Comparison of ENCODE assay signal across 26 cellular contexts in the genomic region with DNA sequence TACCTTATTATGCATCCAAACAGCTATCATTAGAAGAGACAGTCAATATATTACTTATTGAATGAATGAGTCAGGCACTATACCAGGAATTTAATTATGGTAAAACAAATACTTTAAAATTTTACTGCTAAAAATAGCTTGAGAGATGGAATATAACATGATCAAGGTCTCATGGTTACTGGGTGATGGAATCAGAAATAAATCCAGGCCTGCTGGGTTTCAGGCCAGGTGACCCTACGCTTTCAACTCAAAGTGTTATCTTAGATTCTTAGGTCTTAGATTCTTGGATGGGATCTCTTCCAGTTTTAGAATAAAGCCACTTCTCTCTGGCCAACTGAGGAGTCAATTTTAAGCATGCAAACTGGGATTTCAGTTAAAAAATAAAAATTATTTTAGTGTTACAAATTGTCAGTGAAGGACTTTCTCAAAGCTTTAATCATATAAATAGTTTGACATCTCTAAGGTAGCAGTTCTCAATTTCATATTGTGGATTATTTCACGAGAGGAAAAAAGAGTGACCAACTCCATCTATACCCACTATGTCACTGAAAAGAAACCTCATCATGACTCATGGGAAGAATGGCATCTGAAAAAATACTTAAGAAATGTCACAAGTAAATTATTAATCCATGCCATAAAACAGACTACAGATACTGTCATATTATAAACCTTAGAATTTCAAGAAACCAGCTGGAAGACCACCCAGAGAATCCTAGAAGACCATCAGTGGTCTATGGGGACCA.
DNase-seq lines count a peak whose midpoint lies in the region; FAIRE-seq and TF ChIP-seq lines count a peak whose summit lies in the region.
"Had no signal": no experiment of that assay in that cellular context is flagged by ENCODE, and none has a peak within 500 bp of the region (broad histone marks: within the 10 kb centered on the region; RNA-seq: fewer than 3 reads in every experiment).

No MANE protein-coding gene starts in this region.

- TF ChIP-seq POLR2A in thyroid gland (IDR thresholded peaks at IDR 0.05), result no peak

- H3K27ac ChIP-seq in astrocyte (ENCODE audit: low read depth, low read length) (no peak overlapping the region), thyroid gland (no peak overlapping the region)
- H3K27ac ChIP-seq: epithelial cell of prostate, heart left ventricle, SK-N-MC, upper lobe of left lung, VCaP had no signal

- no peaks in the 10 kb centered on the region; the same call in 1 of the 2 replicates for H3K27me3 Mint-ChIP-seq in HFFc6 (ENCODE audit: insufficient read depth)
- no peaks in the 10 kb centered on the region for H3K27me3 Mint-ChIP-seq in astrocyte (ENCODE audit: low read depth, unreplicated experiment)
- H3K27me3 Mint-ChIP-seq in osteocyte (ENCODE audit: unreplicated experiment), result no peaks in the 10 kb centered on the region
- H3K27me3 Mint-ChIP-seq: activated CD8-positive, alpha-beta memory T cell treated with anti-CD3 and anti-CD28 coated beads, Interleukin-2, amount 10 ng/mL, durations not matched to agents 7 days and 5 days; activated naive CD8-positive, alpha-beta T cell had no signal

- no peak for FAIRE-seq in astrocyte (lab: Jason Lieb, UNC)
- FAIRE-seq: GM19239, small intestine had no signal

- DNase-seq in DMS53 treated with DMSO at 0.1 percent for 48 hours (lab: John Stamatoyannopoulos, UW; ENCODE audit: unreplicated experiment), result peak; percentile 1
- DNase-seq in DMS53 (lab: John Stamatoyannopoulos, UW), result no peak
- no peak for DNase-seq in HFFc6
- DNase-seq in astrocyte (ENCODE audit: low read depth), result peak; percentile 8
- DNase-seq in osteocyte (ENCODE audit: extremely low spot score, unreplicated experiment), result no peak
- no peak for DNase-seq in G401 (ENCODE audit: low spot score)
- DNase-seq in activated T-cell treated with anti-CD3 and anti-CD28 coated beads, Interleukin-2, amount 50 U/mL, for 48 hours, result no peak
- DNase-seq in thyroid gland, result no peak
- DNase-seq: 8988T; activated CD4-positive, alpha-beta T cell treated with anti-CD3 and anti-CD28 coated beads for 48 hours; activated CD8-positive, alpha-beta memory T cell treated with anti-CD3 and anti-CD28 coated beads, Interleukin-2, amount 10 ng/mL, durations not matched to agents 7 days and 5 days; DND-41; heart left ventricle; left colon; NCI-H1694 treated with DMSO at 0.1 percent for 48 hours; NCI-H2171 treated with DMSO at 0.1 percent for 48 hours; NCI-H524 treated with DMSO at 0.1 percent for 48 hours; stimulated activated CD4-positive, alpha-beta T cell treated with anti-CD3 and anti-CD28 coated beads, Interleukin-1b, Interleukin-23, amount 100 ng/mL, for 48 hours; upper lobe of left lung had no signal

- no peak overlapping the region for H2AFZ ChIP-seq in astrocyte (ENCODE audit: low read depth, low read length)

- H3K36me3 Mint-ChIP-seq in HFFc6 (ENCODE audit: low read depth) (no peaks in the 10 kb centered on the region), astrocyte (ENCODE audit: low read depth, unreplicated experiment) (no peaks in the 10 kb centered on the region), osteocyte (ENCODE audit: unreplicated experiment) (peaks cover 1% of the 10 kb centered on the region)

- H3K9me3 ChIP-seq in astrocyte (ENCODE audit: insufficient read depth, low read depth, low read length), result no peaks in the 10 kb centered on the region
- no peaks in the 10 kb centered on the region for H3K9me3 ChIP-seq in thyroid gland
- H3K9me3 ChIP-seq: heart left ventricle, upper lobe of left lung had no signal

- WGBS in thyroid gland, 2 donors, result 91 to 96% methylated on average over 2 of the region's 2 CpGs

- H3K79me2 ChIP-seq in astrocyte (ENCODE audit: insufficient read depth, low read length), result no peaks in the 10 kb centered on the region

- no peaks in the 10 kb centered on the region for H4K20me1 ChIP-seq in astrocyte (ENCODE audit: insufficient read depth, low read length)

- in situ Hi-C loops in G401 (cut with HindIII; ENCODE audit: low sequenced_read_pairs), result no loop called here

- H3K4me1 Mint-ChIP-seq in HFFc6 (ENCODE audit: low read depth), result peaks cover 27% of the 10 kb centered on the region
- peaks cover 24% of the 10 kb centered on the region for H3K4me1 Mint-ChIP-seq in astrocyte (ENCODE audit: low read depth, unreplicated experiment)
- H3K4me1 Mint-ChIP-seq in osteocyte (ENCODE audit: unreplicated experiment), result peaks cover 4% of the 10 kb centered on the region

- no peak overlapping the region for H3K9ac ChIP-seq in astrocyte (ENCODE audit: low read length)

- no peak overlapping the region for H3K4me3 ChIP-seq in astrocyte (ENCODE audit: insufficient read depth, low read depth, low read length)
- H3K4me3 ChIP-seq in thyroid gland (replicated peaks in 1 of 3), result no peak overlapping the region
- H3K4me3 ChIP-seq: heart left ventricle, SK-N-MC, upper lobe of left lung had no signal

- H3K4me2 ChIP-seq in astrocyte (ENCODE audit: low read length), result peak overlapping the region; percentile 25

- TF ChIP-seq CTCF in HFFc6 (IDR thresholded peaks at IDR 0.05) (no peak), astrocyte (IDR thresholded peaks at IDR 0.05; ENCODE audit: insufficient read depth, low read depth, low read length) (no peak), osteocyte (IDR thresholded peaks at IDR 0.05) (no peak), thyroid gland (IDR thresholded peaks at IDR 0.05) (no peak)

- H3K36me3 ChIP-seq in astrocyte (ENCODE audit: insufficient read depth, low read length), result no peaks in the 10 kb centered on the region
- no peaks in the 10 kb centered on the region for H3K36me3 ChIP-seq in thyroid gland
- H3K36me3 ChIP-seq: heart left ventricle, upper lobe of left lung had no signal

- H3K4me3 Mint-ChIP-seq in HFFc6 (no peak overlapping the region), astrocyte (ENCODE audit: unreplicated experiment) (peak overlapping the region; percentile 36), osteocyte (ENCODE audit: unreplicated experiment) (no peak overlapping the region)
- H3K4me3 Mint-ChIP-seq: activated CD8-positive, alpha-beta memory T cell treated with anti-CD3 and anti-CD28 coated beads, Interleukin-2, amount 10 ng/mL, durations not matched to agents 7 days and 5 days; activated naive CD8-positive, alpha-beta T cell; activated T-helper 1 cell treated with anti-CD3 and anti-CD28 coated beads, Interleukin-12 subunit alpha, Interleukin-12 subunit beta, Interleukin-2, Interleukin-4 antibody, amounts not matched to agents 30 ng/mL and 10 ng/mL and 1 ng/mL, durations not matched to agents 14 hours and 24 hours and 36 hours had no signal

- intact Hi-C loops in thyroid gland (cut with DNase I), result no loop called here

- 0 out of 2 replicates have a peak overlapping the region, but pooled peaks have one; percentile 18 for H3K27ac Mint-ChIP-seq in HFFc6
- H3K27ac Mint-ChIP-seq in astrocyte (ENCODE audit: unreplicated experiment), result peak overlapping the region; percentile 16
- peak overlapping the region; percentile 27 for H3K27ac Mint-ChIP-seq in osteocyte (ENCODE audit: unreplicated experiment)
- H3K27ac Mint-ChIP-seq: activated CD8-positive, alpha-beta memory T cell treated with anti-CD3 and anti-CD28 coated beads, Interleukin-2, amount 10 ng/mL, durations not matched to agents 7 days and 5 days; activated naive CD8-positive, alpha-beta T cell; activated T-helper 1 cell treated with anti-CD3 and anti-CD28 coated beads, Interleukin-12 subunit alpha, Interleukin-12 subunit beta, Interleukin-2, Interleukin-4 antibody, amounts not matched to agents 30 ng/mL and 10 ng/mL and 1 ng/mL, durations not matched to agents 14 hours and 24 hours and 36 hours had no signal

- H3K9me3 Mint-ChIP-seq in HFFc6 (no peaks in the 10 kb centered on the region), astrocyte (ENCODE audit: unreplicated experiment) (no peaks in the 10 kb centered on the region), osteocyte (ENCODE audit: unreplicated experiment) (peaks cover 11% of the 10 kb centered on the region)

- H3K4me1 ChIP-seq in astrocyte (ENCODE audit: insufficient read depth, low read length) (peaks cover 6% of the 10 kb centered on the region), thyroid gland (no peaks in the 10 kb centered on the region)
- H3K4me1 ChIP-seq: upper lobe of left lung had no signal

- H3K27me3 ChIP-seq in astrocyte (ENCODE audit: insufficient read depth, low read length) (no peaks in the 10 kb centered on the region), thyroid gland (no peaks in the 10 kb centered on the region)
- H3K27me3 ChIP-seq: heart left ventricle, upper lobe of left lung had no signal

Comparison
In these comparisons a context has a peak if more than half of its experiments do, and no peak if none do; other contexts are left out.
1. DNase-seq: peak in DMS53 treated with DMSO at 0.1 percent for 48 hours (single experiment) and astrocyte (single experiment); none in DMS53 (single experiment), HFFc6 (single experiment), osteocyte (single experiment), G401 (single experiment), activated T-cell treated with anti-CD3 and anti-CD28 coated beads, Interleukin-2, amount 50 U/mL, for 48 hours (0 of 2) and thyroid gland (0 of 2).
2. Peak in every context shown above with its lines, with median percentiles within 50 percentile points of each other: H3K27ac Mint-ChIP-seq.